8 cellular contexts compared by ENCODE assay signal in the genomic region with DNA sequence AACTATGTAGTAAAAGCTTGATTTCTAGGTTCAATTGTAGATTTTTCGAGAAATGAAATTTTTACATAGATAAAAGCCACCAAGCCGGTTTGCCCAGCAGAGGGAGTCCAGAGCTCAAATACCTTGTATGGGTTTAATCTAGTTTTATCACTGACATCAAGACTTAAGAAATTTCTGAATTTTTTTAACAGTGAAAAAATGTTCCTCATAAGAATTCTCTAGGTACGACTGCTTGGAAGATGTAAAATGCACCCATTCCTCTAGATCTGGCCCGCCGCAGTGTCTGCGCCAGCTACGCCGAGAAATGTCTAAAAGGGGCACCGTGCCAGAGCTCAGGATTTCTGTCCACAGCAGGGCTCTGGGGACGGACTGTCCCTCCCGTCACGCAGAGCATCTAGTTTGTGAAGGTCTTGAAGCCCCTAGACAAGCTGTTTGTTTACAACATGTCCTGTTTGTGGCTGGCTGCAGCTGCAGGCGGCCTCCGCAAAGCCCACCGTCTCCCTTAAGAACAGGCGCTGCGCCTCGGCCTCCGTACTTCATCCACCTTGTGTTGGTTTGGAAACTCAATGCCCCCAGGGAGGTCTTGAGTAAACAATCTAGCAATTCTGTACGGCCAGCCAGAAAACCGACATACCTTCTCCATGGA. TPM values are rescaled to one million over a fixed set of nuclear protein-coding genes. Genes with fewer than 3 reads are reported as not detected.
DNase-seq lines count a peak whose midpoint lies in the region; ATAC-seq and TF ChIP-seq lines count a peak whose summit lies in the region.

No MANE protein-coding gene starts in this region.

- H3K9me3 ChIP-seq in suprapubic skin: no peaks in the 10 kb centered on the region

- intact Hi-C loops in CD14-positive monocyte (cut with micrococcal nuclease): loop anchor here in 1 of 2 donors (5.0 kb wide), 1 partner anchor 220 kb away; no protein-coding TSS in a partner anchor
- intact Hi-C loops in activated naive CD4-positive, alpha-beta T cell treated with anti-CD3 and anti-CD28 coated beads for 36 hours (cut with micrococcal nuclease): loop anchor here (1.0 to 2.0 kb wide), 2 partner anchors 126 to 218 kb away; no protein-coding TSS in a partner anchor

- TF ChIP-seq POLR2A in suprapubic skin (IDR thresholded peaks at IDR 0.05): no peak

- H3K9me3 Mint-ChIP-seq in CD14-positive monocyte: peaks cover 0 to 2% (median 0%) of the 10 kb centered on the region in 7 donors
- H3K9me3 Mint-ChIP-seq in activated naive CD4-positive, alpha-beta T cell treated with anti-CD3 and anti-CD28 coated beads for 36 hours: no peaks in the 10 kb centered on the region

- H3K4me1 Mint-ChIP-seq in CD14-positive monocyte: no peaks in the 10 kb centered on the region
- H3K4me1 Mint-ChIP-seq in activated naive CD4-positive, alpha-beta T cell treated with anti-CD3 and anti-CD28 coated beads for 36 hours (ENCODE audit: low read depth): no peaks in the 10 kb centered on the region

- H3K4me3 Mint-ChIP-seq in CD14-positive monocyte: no peak overlapping the region
- no peak overlapping the region for H3K4me3 Mint-ChIP-seq in activated naive CD4-positive, alpha-beta T cell treated with anti-CD3 and anti-CD28 coated beads for 36 hours

- no peaks in the 10 kb centered on the region for H3K27me3 ChIP-seq in suprapubic skin

- H3K36me3 Mint-ChIP-seq in CD14-positive monocyte: peaks cover 56 to 80% of the 10 kb centered on the region in 2 donors
- peaks cover 10% of the 10 kb centered on the region for H3K36me3 Mint-ChIP-seq in activated naive CD4-positive, alpha-beta T cell treated with anti-CD3 and anti-CD28 coated beads for 36 hours (ENCODE audit: low read depth)

- WGBS in suprapubic skin: 81% methylated on average over 21 of the region's 21 CpGs

- TF ChIP-seq EP300 in suprapubic skin (IDR thresholded peaks at IDR 0.05): no peak

- peak overlapping the region in 1 of 7 donors; percentile 7 for H3K27ac Mint-ChIP-seq in CD14-positive monocyte
- H3K27ac Mint-ChIP-seq in activated naive CD4-positive, alpha-beta T cell treated with anti-CD3 and anti-CD28 coated beads for 36 hours: peak overlapping the region; percentile 24

- no peak overlapping the region for H3K4me3 ChIP-seq in suprapubic skin

- DNase-seq in CD14-positive monocyte (ENCODE audit: low spot score) (no peak), HuH-7.5 (ENCODE audit: low spot score) (peak; percentile 52), hepatic stellate cell (ENCODE audit: low spot score) (peak; percentile 59), suprapubic skin (ENCODE audit: low spot score in 2 of 2) (peak in 1 of 2 donors; percentile 78)
- peak; percentile 75 for DNase-seq in activated naive CD4-positive, alpha-beta T cell treated with anti-CD3 and anti-CD28 coated beads for 36 hours
- no peak for DNase-seq in activated CD4-positive, CD25-positive, alpha-beta regulatory T cell treated with anti-CD3 and anti-CD28 coated beads, Interleukin-2, amount 50 U/mL, for 72 hours

- no peaks in the 10 kb centered on the region for H3K4me1 ChIP-seq in suprapubic skin

- TF ChIP-seq CTCF in CD14-positive monocyte (IDR thresholded peaks at IDR 0.05) (peak; percentile 62), suprapubic skin (IDR thresholded peaks at IDR 0.05) (peak; percentile 52 to 61)

- CTCF ChIA-PET in activated naive CD4-positive, alpha-beta T cell treated with anti-CD3 and anti-CD28 coated beads for 36 hours (lab: Charles Lee): interaction anchor here (0.6 to 3.2 kb wide), 14 partner anchors 9 to 224 kb away, joined by 3 to 39 read pairs (median 4); no protein-coding TSS in a partner anchor

- peaks cover 93% of the 10 kb centered on the region for H3K36me3 ChIP-seq in suprapubic skin

- peaks cover 0 to 3% (median 2%) of the 10 kb centered on the region in 3 donors for H3K27me3 Mint-ChIP-seq in CD14-positive monocyte (ENCODE audit: low read depth in 3 of 3)
- no peaks in the 10 kb centered on the region for H3K27me3 Mint-ChIP-seq in activated naive CD4-positive, alpha-beta T cell treated with anti-CD3 and anti-CD28 coated beads for 36 hours (ENCODE audit: low read depth)

- ATAC-seq in HG02852 (IDR thresholded peaks at IDR 0.05; ENCODE audit: unreplicated experiment) (no peak), HG03439 (IDR thresholded peaks at IDR 0.05; ENCODE audit: unreplicated experiment) (no peak)

- H3K27ac ChIP-seq in suprapubic skin: no peak overlapping the region

RNA-seq across cellular contexts. Expression of a gene that starts 24.8 kb away (rescaled TPM):
- 100 to 1,000 TPM; 102 to 147 TPM for polyA plus RNA-seq in CD14-positive monocyte
- total RNA-seq in activated naive CD4-positive, alpha-beta T cell treated with anti-CD3 and anti-CD28 coated beads for 36 hours: 10 to 100 TPM; 61.8 to 62.5 TPM
- total RNA-seq in suprapubic skin: 10 to 100 TPM; 57.8 to 82.0 (median 71.3) TPM

RNA-seq across cellular contexts. Expression of a gene that starts 33.4 kb away (rescaled TPM):
- polyA plus RNA-seq in CD14-positive monocyte: 1 to 10 TPM; 2.0 to 3.3 TPM
- 10 to 100 TPM; 26.4 to 26.7 TPM for total RNA-seq in activated naive CD4-positive, alpha-beta T cell treated with anti-CD3 and anti-CD28 coated beads for 36 hours
- total RNA-seq in suprapubic skin: 10 to 100 TPM; 39.9 to 89.3 (median 53.6) TPM

Comparison
In these comparisons a context has a peak if more than half of its experiments do, and no peak if none do; other contexts are left out.
1. DNase-seq: peak in HuH-7.5 (single experiment), activated naive CD4-positive, alpha-beta T cell treated with anti-CD3 and anti-CD28 coated beads for 36 hours (single experiment) and hepatic stellate cell (single experiment); none in CD14-positive monocyte (single experiment) and activated CD4-positive, CD25-positive, alpha-beta regulatory T cell treated with anti-CD3 and anti-CD28 coated beads, Interleukin-2, amount 50 U/mL, for 72 hours (single experiment).